14 cellular contexts compared by ENCODE assay signal in the genomic region with DNA sequence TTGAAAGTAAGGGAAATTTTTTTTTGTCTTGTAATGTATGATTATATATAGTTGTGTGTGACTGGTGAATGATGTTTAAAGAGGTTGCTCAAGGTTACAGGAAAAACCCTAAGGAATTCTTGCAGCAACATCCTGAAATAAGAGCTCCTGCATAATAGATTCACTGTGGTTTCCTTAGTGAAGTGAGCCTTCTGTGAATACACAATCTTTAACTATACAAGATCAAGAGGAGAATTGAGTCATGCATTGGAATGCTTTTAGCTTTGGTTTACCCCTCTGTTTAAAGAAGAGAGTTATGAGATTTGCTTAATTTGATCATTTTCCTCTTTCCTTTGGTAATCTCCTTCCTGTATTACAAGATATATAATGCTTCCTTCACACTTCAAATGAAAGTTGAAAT.
DNase-seq lines count a peak whose midpoint lies in the region; ATAC-seq, FAIRE-seq and TF ChIP-seq lines count a peak whose summit lies in the region.
"Had no signal": no experiment of that assay in that cellular context is flagged by ENCODE, and none has a peak within 500 bp of the region (broad histone marks: within the 10 kb centered on the region; RNA-seq: fewer than 3 reads in every experiment).

No MANE protein-coding gene starts in this region.

- CTCF ChIA-PET in A549 (lab: Yijun Ruan, JAX), result no interaction called here
- CTCF ChIA-PET in naive thymus-derived CD4-positive, alpha-beta T cell (lab: Charles Lee), result no interaction called here

- no peak for TF ChIP-seq RAD21 in A549 (conservative IDR thresholded peaks at IDR 0.05 in 1 of 2, IDR thresholded peaks at IDR 0.05 in 1 of 2)

- ATAC-seq in A549 (peak; percentile 71 to 78), sciatic nerve (no peak)
- no peak for ATAC-seq in naive thymus-derived CD4-positive, alpha-beta T cell
- ATAC-seq: GM12878 had no signal

- H3K27ac ChIP-seq in A549, result no peak overlapping the region; a peak in 2 of 6 replicates
- no peak overlapping the region for H3K27ac ChIP-seq in naive thymus-derived CD4-positive, alpha-beta T cell (ENCODE audit: low read depth, low read length)
- H3K27ac ChIP-seq: C4-2B, SJSA1 had no signal

- TF ChIP-seq EP300 in A549 (IDR thresholded peaks at IDR 0.05), result peak in 1 of 2 experiments; percentile 55; a peak in 1 of 5 replicates

- DNase-seq in A549 (ENCODE audit: low read depth in 1 of 2, low spot score in 1 of 2), result peak in 1 of 2 experiments; percentile 62
- peak; percentile 10 for DNase-seq in HFFc6
- peak; percentile 79 for DNase-seq in adipocyte (ENCODE audit: low read depth)
- DNase-seq in glomerular visceral epithelial cell (ENCODE audit: extremely low spot score), result peak; percentile 83
- no peak for DNase-seq in sciatic nerve (ENCODE audit: low spot score)
- DNase-seq in GDM1 (lab: John Stamatoyannopoulos, UW), result no peak
- no peak for DNase-seq in T1000 (lab: John Stamatoyannopoulos, UW)
- DNase-seq in naive thymus-derived CD4-positive, alpha-beta T cell, result no peak
- DNase-seq: Karpas-422, NCI-H446 had no signal

- H3K4me1 ChIP-seq in A549 (peaks cover 15% of the 10 kb centered on the region; the same call in 2 of the 3 replicates), adipocyte (ENCODE audit: control insufficient read depth, insufficient read depth, low read length) (peaks cover 18% of the 10 kb centered on the region)
- H3K4me1 ChIP-seq in naive thymus-derived CD4-positive, alpha-beta T cell (ENCODE audit: control insufficient read depth in 2 of 2, insufficient read depth in 2 of 2, low read length in 2 of 2), result no peaks in the 10 kb centered on the region
- H3K4me1 ChIP-seq: SJSA1 had no signal

- H3K9me3 ChIP-seq in A549, result no peaks in the 10 kb centered on the region
- no peaks in the 10 kb centered on the region for H3K9me3 ChIP-seq in adipocyte (ENCODE audit: control insufficient read depth, low read length)
- H3K9me3 ChIP-seq in naive thymus-derived CD4-positive, alpha-beta T cell (ENCODE audit: control insufficient read depth in 2 of 3, low read length in 3 of 3), result no peaks in the 10 kb centered on the region
- H3K9me3 ChIP-seq: SJSA1 had no signal

- H3K4me3 Mint-ChIP-seq in HFFc6, result no peak overlapping the region
- H3K4me3 Mint-ChIP-seq in naive thymus-derived CD4-positive, alpha-beta T cell, result no peak overlapping the region
- H3K4me3 Mint-ChIP-seq: mesothelial cell of epicardium had no signal

- no peak for TF ChIP-seq POLR2A in A549 (IDR thresholded peaks at IDR 0.05; ENCODE audit: low read length)

- peak overlapping the region; percentile 58 for H3K4me2 ChIP-seq in A549

- no peaks in the 10 kb centered on the region for H3K36me3 ChIP-seq in adipocyte (ENCODE audit: control insufficient read depth, insufficient read depth, low read length, severe bottlenecking)
- no peaks in the 10 kb centered on the region for H3K36me3 ChIP-seq in naive thymus-derived CD4-positive, alpha-beta T cell (ENCODE audit: control insufficient read depth in 2 of 3, insufficient read depth in 3 of 3, low read length in 3 of 3)
- H3K36me3 ChIP-seq: SJSA1 had no signal

- H3K27me3 Mint-ChIP-seq in HFFc6 (ENCODE audit: insufficient read depth), result no peaks in the 10 kb centered on the region
- H3K27me3 Mint-ChIP-seq in naive thymus-derived CD4-positive, alpha-beta T cell, result peaks cover 0 to 9% (median 0%) of the 10 kb centered on the region in 5 donors

- H3K36me3 Mint-ChIP-seq in HFFc6 (ENCODE audit: low read depth), result no peaks in the 10 kb centered on the region
- no peaks in the 10 kb centered on the region for H3K36me3 Mint-ChIP-seq in naive thymus-derived CD4-positive, alpha-beta T cell
- H3K36me3 Mint-ChIP-seq: mesothelial cell of epicardium had no signal

- H3K27me3 ChIP-seq in adipocyte (replicated peaks; ENCODE audit: control insufficient read depth, insufficient read depth, low read length), result no peaks in the 10 kb centered on the region
- no peaks in the 10 kb centered on the region for H3K27me3 ChIP-seq in naive thymus-derived CD4-positive, alpha-beta T cell (ENCODE audit: control insufficient read depth in 2 of 2, insufficient read depth in 2 of 2, low read length in 2 of 2)
- H3K27me3 ChIP-seq: SJSA1 had no signal

- no peak overlapping the region for H3K4me3 ChIP-seq in A549
- no peak overlapping the region for H3K4me3 ChIP-seq in adipocyte (ENCODE audit: low read length)
- no peak overlapping the region for H3K4me3 ChIP-seq in naive thymus-derived CD4-positive, alpha-beta T cell (ENCODE audit: low read length)
- H3K4me3 ChIP-seq: GM12878, SJSA1 had no signal

- H3K9ac ChIP-seq in adipocyte (ENCODE audit: low read length), result no peak overlapping the region

- POLR2A ChIA-PET in A549 (lab: Yijun Ruan, JAX), result interaction anchor here (1.1 kb wide), 1 partner anchor 14 kb away, joined by 3 read pairs; no protein-coding TSS in a partner anchor
- POLR2A ChIA-PET in naive thymus-derived CD4-positive, alpha-beta T cell (lab: Charles Lee), result no interaction called here

- peaks cover 32% of the 10 kb centered on the region for H3K9me3 Mint-ChIP-seq in HFFc6
- peaks cover 0 to 5% (median 0%) of the 10 kb centered on the region in 11 donors for H3K9me3 Mint-ChIP-seq in naive thymus-derived CD4-positive, alpha-beta T cell
- H3K9me3 Mint-ChIP-seq: mesothelial cell of epicardium had no signal

- no peaks in the 10 kb centered on the region for H3K4me1 Mint-ChIP-seq in HFFc6 (ENCODE audit: low read depth)
- no peaks in the 10 kb centered on the region for H3K4me1 Mint-ChIP-seq in naive thymus-derived CD4-positive, alpha-beta T cell

- TF ChIP-seq CTCF in A549 (IDR thresholded peaks at IDR 0.05), result no peak
- no peak for TF ChIP-seq CTCF in HFFc6 (IDR thresholded peaks at IDR 0.05)

- intact Hi-C loops in sciatic nerve (cut with DNase I), result no loop called here
- intact Hi-C loops in naive thymus-derived CD4-positive, alpha-beta T cell (cut with micrococcal nuclease), result no loop called here

- no peak overlapping the region for H3K27ac Mint-ChIP-seq in HFFc6
- H3K27ac Mint-ChIP-seq in naive thymus-derived CD4-positive, alpha-beta T cell, result no peak overlapping the region
- H3K27ac Mint-ChIP-seq: mesothelial cell of epicardium had no signal

- no peak for FAIRE-seq in A549 (lab: Jason Lieb, UNC)
- FAIRE-seq: GM12878 had no signal

TF ChIP-seq in A549, 52 proteins besides CTCF, POLR2A, EP300 and RAD21:
- TF ChIP-seq, protein P1, sequence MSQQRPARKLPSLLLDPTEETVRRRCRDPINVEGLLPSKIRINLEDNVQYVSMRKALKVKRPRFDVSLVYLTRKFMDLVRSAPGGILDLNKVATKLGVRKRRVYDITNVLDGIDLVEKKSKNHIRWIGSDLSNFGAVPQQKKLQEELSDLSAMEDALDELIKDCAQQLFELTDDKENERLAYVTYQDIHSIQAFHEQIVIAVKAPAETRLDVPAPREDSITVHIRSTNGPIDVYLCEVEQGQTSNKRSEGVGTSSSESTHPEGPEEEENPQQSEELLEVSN (IDR thresholded peaks at IDR 0.05; ENCODE audit: borderline replicate concordance, low read depth), result no peak
- TF ChIP-seq CEBPB (IDR thresholded peaks at IDR 0.05) (0 out of 4 replicates have a peak, but pooled peaks have one; percentile 3 to 38), FOSL2 (IDR thresholded peaks at IDR 0.05) (no peak), FOSL2 (CRISPR knock-in tag; IDR thresholded peaks at IDR 0.05) (peak; percentile 41), JUNB (IDR thresholded peaks at IDR 0.05) (0 out of 2 replicates have a peak, but pooled peaks have one; percentile 15)

Comparison
In these comparisons a context has a peak if more than half of its experiments do, and no peak if none do; other contexts are left out.
1. ATAC-seq: peak in A549 (2 of 2); none in sciatic nerve (single experiment) and naive thymus-derived CD4-positive, alpha-beta T cell (single experiment).
2. DNase-seq: peak in HFFc6 (single experiment), adipocyte (single experiment) and glomerular visceral epithelial cell (single experiment); none in sciatic nerve (single experiment), GDM1 (single experiment), T1000 (single experiment) and naive thymus-derived CD4-positive, alpha-beta T cell (0 of 9).